ENCODE assay signal across 13 cellular contexts in the genomic region with DNA sequence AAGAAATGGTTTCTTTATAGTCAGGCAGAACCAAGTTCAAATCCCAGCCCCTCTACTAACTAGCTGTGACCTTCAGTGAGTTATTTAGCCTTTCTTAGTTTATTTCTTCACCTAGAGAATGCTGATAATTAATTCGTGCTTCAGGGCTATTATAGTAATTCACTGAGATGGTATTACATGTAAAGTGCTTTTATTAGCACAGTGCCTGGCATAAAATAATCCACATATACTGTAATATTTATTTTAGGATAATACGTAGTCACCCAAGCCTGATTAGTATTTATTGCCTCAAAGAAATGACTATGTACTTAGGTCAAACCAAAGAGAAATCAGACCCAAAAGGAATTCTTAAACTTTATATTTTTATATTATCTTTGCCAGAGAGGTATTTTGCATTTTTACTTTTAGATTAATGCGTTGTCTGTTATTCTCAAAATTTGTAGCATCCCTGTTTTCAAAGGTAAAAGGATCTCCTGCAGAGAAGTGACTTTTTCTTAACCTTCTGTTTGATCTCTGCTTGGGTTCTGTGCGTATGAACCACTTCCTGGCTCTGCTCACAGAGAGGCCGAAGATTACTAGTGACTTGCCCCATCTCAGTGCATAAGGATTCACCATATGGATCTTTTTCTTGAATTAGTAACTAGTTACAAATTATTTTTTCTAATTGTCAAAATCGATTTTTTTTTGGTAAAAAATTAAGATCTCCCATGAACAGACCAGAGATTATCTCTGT. TPM values are rescaled to one million over a fixed set of nuclear protein-coding genes. Genes with fewer than 3 reads are reported as not detected.
DNase-seq lines count a peak whose midpoint lies in the region; ATAC-seq and TF ChIP-seq lines count a peak whose summit lies in the region.
"Had no signal": no experiment of that assay in that cellular context is flagged by ENCODE, and none has a peak within 500 bp of the region (broad histone marks: within the 10 kb centered on the region; RNA-seq: fewer than 3 reads in every experiment).

No MANE protein-coding gene starts in this region.

- 53 to 61% (median 55%) methylated on average over 6 of the region's 6 CpGs for WGBS in stomach, 5 donors

- no peak overlapping the region for H3K27ac ChIP-seq in CD4-positive, alpha-beta memory T cell (ENCODE audit: low read depth, low read length)
- no peak overlapping the region for H3K27ac ChIP-seq in stomach
- H3K27ac ChIP-seq: transverse colon had no signal

- H3K9me3 Mint-ChIP-seq in CD4-positive, alpha-beta memory T cell: peaks cover 0 to 8% (median 2%) of the 10 kb centered on the region in 8 donors

- H3K4me3 Mint-ChIP-seq in CD4-positive, alpha-beta memory T cell: peak overlapping the region; percentile 55 to 82 (median 67)
- H3K4me3 Mint-ChIP-seq in T-helper 17 cell: peak overlapping the region; percentile 71

- no peak for TF ChIP-seq CTCF in stomach (IDR thresholded peaks at IDR 0.05)

- CTCF ChIA-PET in CD4-positive, alpha-beta memory T cell (lab: Charles Lee; ENCODE audit: partially characterized antibody): interaction anchor here (0.9 to 1.9 kb wide), 2 partner anchors 14 to 46 kb away, joined by 3 to 4 read pairs; no protein-coding TSS in a partner anchor

- peak; percentile 54 to 63 (median 59) for DNase-seq in CD4-positive, alpha-beta memory T cell
- DNase-seq in T-helper 17 cell (no peak), left ventricle myocardium superior (no peak), stomach (no peak), NCI-H82 treated with DMSO at 0.1 percent for 48 hours (lab: John Stamatoyannopoulos, UW; ENCODE audit: unreplicated experiment) (no peak), HPDE6-E6E7 (ENCODE audit: extremely low spot score) (no peak)
- DNase-seq: NCI-H1694 treated with DMSO at 0.1 percent for 48 hours, transverse colon had no signal

- H3K4me3 ChIP-seq in CD4-positive, alpha-beta memory T cell (ENCODE audit: low read length in 2 of 2): peak overlapping the region in 1 of 2 donors; percentile 3
- H3K4me3 ChIP-seq in stomach: no peak overlapping the region
- H3K4me3 ChIP-seq: skin epidermis, transverse colon had no signal

- H3K4me1 Mint-ChIP-seq in CD4-positive, alpha-beta memory T cell: peaks cover 70 to 98% (median 84%) of the 10 kb centered on the region in 4 donors
- peaks cover 65% of the 10 kb centered on the region for H3K4me1 Mint-ChIP-seq in T-helper 17 cell

- intact Hi-C loops in CD4-positive, alpha-beta memory T cell (cut with micrococcal nuclease): no loop called here
- intact Hi-C loops in left ventricle myocardium superior (cut with micrococcal nuclease) (no loop called here), stomach (cut with DNase I; ENCODE audit: low total_unique reads) (no loop called here)

- peaks cover 97% of the 10 kb centered on the region for H3K4me1 ChIP-seq in CD4-positive, alpha-beta memory T cell (ENCODE audit: insufficient read depth, low read length)
- peaks cover 11 to 76% (median 45%) of the 10 kb centered on the region in 4 donors for H3K4me1 ChIP-seq in stomach

- no peaks in the 10 kb centered on the region for H3K9me3 ChIP-seq in CD4-positive, alpha-beta memory T cell (ENCODE audit: control insufficient read depth in 1 of 2, low read length in 2 of 2)
- no peaks in the 10 kb centered on the region for H3K9me3 ChIP-seq in T-helper 17 cell (ENCODE audit: control insufficient read depth, low read length, poor library complexity, severe bottlenecking)
- H3K9me3 ChIP-seq in stomach: no peaks in the 10 kb centered on the region
- H3K9me3 ChIP-seq: transverse colon had no signal

- peaks cover 19 to 20% of the 10 kb centered on the region in 2 donors for H3K36me3 Mint-ChIP-seq in CD4-positive, alpha-beta memory T cell
- H3K36me3 Mint-ChIP-seq in T-helper 17 cell (ENCODE audit: low read depth): peaks cover 5% of the 10 kb centered on the region

- H3K27ac Mint-ChIP-seq in CD4-positive, alpha-beta memory T cell: peak overlapping the region; percentile 75 to 99 (median 90)
- H3K27ac Mint-ChIP-seq in T-helper 17 cell: peak overlapping the region; percentile 99

- H3K27me3 ChIP-seq in CD4-positive, alpha-beta memory T cell (ENCODE audit: insufficient read depth, low read length): no peaks in the 10 kb centered on the region
- H3K27me3 ChIP-seq in stomach: no peaks in the 10 kb centered on the region
- H3K27me3 ChIP-seq: transverse colon had no signal

- TF ChIP-seq POLR2A in stomach (IDR thresholded peaks at IDR 0.05): no peak

- POLR2A ChIA-PET in CD4-positive, alpha-beta memory T cell (lab: Charles Lee; ENCODE audit: partially characterized antibody): interaction anchor here (1.8 to 7.0 kb wide), 6 partner anchors 11 to 86 kb away, joined by 6 to 251 read pairs (median 15); a partner anchor contains a TSS

- no peaks in the 10 kb centered on the region for H3K36me3 ChIP-seq in CD4-positive, alpha-beta memory T cell (ENCODE audit: insufficient read depth, low read length)
- peaks cover 0 to 5% (median under 1%) of the 10 kb centered on the region in 4 donors for H3K36me3 ChIP-seq in stomach
- H3K36me3 ChIP-seq: transverse colon had no signal

- ATAC-seq in GM21423 (IDR thresholded peaks at IDR 0.05; ENCODE audit: unreplicated experiment): peak; percentile 40
- ATAC-seq in T-helper 17 cell: peak; percentile 46
- peak; percentile 36 for ATAC-seq in left ventricle myocardium superior
- ATAC-seq in GM21825 (IDR thresholded peaks at IDR 0.05; ENCODE audit: unreplicated experiment): no peak

- TF ChIP-seq EP300 in stomach (IDR thresholded peaks at IDR 0.05): no peak

- no peaks in the 10 kb centered on the region for H3K27me3 Mint-ChIP-seq in CD4-positive, alpha-beta memory T cell
- no peaks in the 10 kb centered on the region for H3K27me3 Mint-ChIP-seq in T-helper 17 cell

RNA-seq across cellular contexts. Expression of a gene that starts 19.7 kb away (rescaled TPM):
- total RNA-seq in CD4-positive, alpha-beta memory T cell: 10 to 100 TPM; 88.4 to 89.0 TPM
- polyA plus RNA-seq in CD4-positive, alpha-beta memory T cell: 100 to 1,000 TPM; 112 to 161 TPM
- 10 to 100 TPM; 74.2 to 75.3 TPM for total RNA-seq in T-helper 17 cell
- total RNA-seq in left ventricle myocardium superior: 36.3 TPM
- 10 to 100 TPM; 18.1 to 68.8 (median 35.1) TPM for total RNA-seq in stomach
- polyA plus RNA-seq in stomach: 10 to 100 TPM; 37.3 to 53.7 (median 42.9) TPM

RNA-seq across cellular contexts. Expression of a gene that starts 37.8 kb away (rescaled TPM):
- total RNA-seq in CD4-positive, alpha-beta memory T cell: 10 to 100 TPM; 21.5 to 22.8 TPM
- 10 to 100 TPM; 23.1 to 29.5 TPM for polyA plus RNA-seq in CD4-positive, alpha-beta memory T cell
- total RNA-seq in T-helper 17 cell (10 to 100 TPM; 10.1 to 13.6 TPM), left ventricle myocardium superior (not detected), stomach (not detected)
- polyA plus RNA-seq in stomach: under 1 TPM in 2 of 3 donors, not detected in 1; 0.68 to 0.76 TPM
- total RNA-seq: H1 had no signal
- polyA plus RNA-seq: H1, neural cell had no signal

Comparison
In these comparisons a context has a peak if more than half of its experiments do, and no peak if none do; other contexts are left out.
1. DNase-seq: peak in CD4-positive, alpha-beta memory T cell (5 of 5); none in T-helper 17 cell (0 of 3), left ventricle myocardium superior (single experiment), stomach (single experiment), NCI-H82 treated with DMSO at 0.1 percent for 48 hours (single experiment) and HPDE6-E6E7 (single experiment).
2. RNA of a gene that starts 37.8 kb away (total RNA-seq): 21.5 to 22.8 TPM in CD4-positive, alpha-beta memory T cell and 10.1 to 13.6 TPM in T-helper 17 cell; not detected in left ventricle myocardium superior (single experiment) and not detected in stomach; every median in the first group is over 4 times any median in the second.